In genomic region chr2:200156140-200156858, GRCh38 we compare ENCODE assay signal across 2 cellular contexts.
TF ChIP-seq lines count a peak whose summit lies in the region.

No MANE protein-coding gene starts in this region.

TF ChIP-seq in IMR-90, 13 proteins besides CTCF, POLR2A, EP300 and RAD21 (continued from another document):
- TF ChIP-seq MAZ (IDR thresholded peaks at IDR 0.05; ENCODE audit: borderline replicate concordance, low read depth, low read length) (no peak), MAFK (IDR thresholded peaks at IDR 0.05; ENCODE audit: low read depth, low read length) (no peak), RFX5 (IDR thresholded peaks at IDR 0.05; ENCODE audit: low read depth, low read length) (no peak), CEBPB (IDR thresholded peaks at IDR 0.05; ENCODE audit: low read depth, low read length) (peak; percentile 93)

TF ChIP-seq in GM12891, 5 proteins besides CTCF, POLR2A, EP300 and RAD21 (continued from another document):
- TF ChIP-seq PAX5 (IDR thresholded peaks at IDR 0.05; ENCODE audit: insufficient read depth, low read length, severe bottlenecking) (no peak), POU2F2 (IDR thresholded peaks at IDR 0.05; ENCODE audit: low read depth, low read length) (no peak)
